Comparison of ENCODE assay signal across 17 cellular contexts in the genomic region with DNA sequence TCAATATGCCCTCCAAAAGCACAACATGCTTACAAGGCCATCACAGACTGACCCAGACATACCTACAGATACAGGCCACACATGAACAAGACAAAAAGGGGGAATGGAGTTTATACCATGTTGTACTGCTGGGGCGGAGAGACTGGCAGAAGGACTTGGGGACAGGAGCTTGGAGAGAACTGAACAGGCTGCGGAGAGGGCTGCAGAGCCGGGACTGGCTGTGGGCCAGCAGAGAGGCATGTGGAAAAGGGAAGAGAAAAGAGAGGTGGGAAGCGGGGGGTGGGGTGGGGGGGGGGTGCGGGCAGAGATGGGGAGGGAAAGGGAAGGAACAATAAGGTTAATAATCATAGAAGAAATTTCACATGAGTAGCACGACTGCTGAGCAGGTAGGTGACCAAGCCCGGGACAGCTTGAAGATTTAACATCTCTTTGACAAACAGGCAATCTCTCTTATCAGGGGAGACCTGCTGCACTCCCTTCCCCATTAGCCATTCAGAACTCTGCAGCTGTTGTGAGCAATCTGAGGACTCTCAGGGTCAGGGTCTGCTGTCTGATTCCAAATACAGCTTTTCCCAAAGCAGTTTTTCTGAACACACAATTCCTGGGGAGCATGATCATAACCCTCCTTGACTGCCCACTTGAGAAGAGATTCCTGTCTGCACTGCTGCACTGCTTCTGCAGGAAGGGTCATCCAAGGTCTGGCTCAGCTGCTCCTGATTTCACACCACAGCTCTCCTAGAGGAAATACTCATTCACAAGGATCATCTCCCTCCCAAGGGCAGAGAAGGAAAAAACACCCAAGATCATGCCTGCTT. TPM values are rescaled to one million over a fixed set of nuclear protein-coding genes. Genes with fewer than 3 reads are reported as not detected.
DNase-seq lines count a peak whose midpoint lies in the region; ATAC-seq, FAIRE-seq and TF ChIP-seq lines count a peak whose summit lies in the region.
"Had no signal": no experiment of that assay in that cellular context is flagged by ENCODE, and none has a peak within 500 bp of the region (broad histone marks: within the 10 kb centered on the region; RNA-seq: fewer than 3 reads in every experiment).

No MANE protein-coding gene starts in this region.

- H3K27ac Mint-ChIP-seq in glutamatergic neuron (ENCODE audit: unreplicated experiment), result peak overlapping the region; percentile 13
- H3K27ac Mint-ChIP-seq: activated CD4-positive, alpha-beta T cell treated with anti-CD3 and anti-CD28 coated beads, Interleukin-2, amount 10 ng/mL, durations not matched to agents 7 days and 5 days; stimulated activated naive CD8-positive, alpha-beta T cell treated with anti-CD3 and anti-CD28 coated beads, Interleukin-15, Interleukin-2, amounts not matched to agents 100 ng/mL and 50 ng/mL, for 24 hours had no signal

- 72 to 83% (median 76%) methylated on average over 7 of the region's 7 CpGs for WGBS in small intestine, 3 donors

- intact Hi-C loops in breast epithelium (cut with DNase I; ENCODE audit: low total_unique reads), result no loop called here

- no peak overlapping the region for H3K27ac ChIP-seq in breast epithelium
- no peak overlapping the region for H3K27ac ChIP-seq in small intestine (ENCODE audit: low read depth in 1 of 2, low read length in 1 of 2)

- ATAC-seq in SK-N-SH treated with all-trans-retinoic acid at 6 μM for 48 hours (peak; percentile 75), HG03139 (IDR thresholded peaks at IDR 0.05; ENCODE audit: unreplicated experiment) (no peak), GM21423 (IDR thresholded peaks at IDR 0.05; ENCODE audit: unreplicated experiment) (no peak)
- ATAC-seq: left lobe of liver had no signal

- peaks cover 6% of the 10 kb centered on the region for H3K36me3 Mint-ChIP-seq in glutamatergic neuron (ENCODE audit: unreplicated experiment)

- no peak for TF ChIP-seq POLR2A in breast epithelium (IDR thresholded peaks at IDR 0.05)

- H3K4me3 Mint-ChIP-seq in glutamatergic neuron (ENCODE audit: unreplicated experiment), result no peak overlapping the region
- H3K4me3 Mint-ChIP-seq: activated CD4-positive, alpha-beta T cell treated with anti-CD3 and anti-CD28 coated beads, Interleukin-2, amount 10 ng/mL, durations not matched to agents 7 days and 5 days; stimulated activated naive CD8-positive, alpha-beta T cell treated with anti-CD3 and anti-CD28 coated beads, Interleukin-15, Interleukin-2, amounts not matched to agents 100 ng/mL and 50 ng/mL, for 24 hours had no signal

- H3K36me3 ChIP-seq in breast epithelium (no peaks in the 10 kb centered on the region), small intestine (ENCODE audit: control insufficient read depth in 2 of 2, insufficient read depth in 2 of 2, low read length in 2 of 2) (peaks cover 7 to 24% of the 10 kb centered on the region in 2 donors)

- H3K4me3 ChIP-seq in breast epithelium (no peak overlapping the region), small intestine (ENCODE audit: low read depth in 1 of 2, low read length in 2 of 2) (no peak overlapping the region)

- DNase-seq in GM04504 (ENCODE audit: low read depth), result peak; percentile 15
- no peak for DNase-seq in glutamatergic neuron
- DNase-seq in pulmonary artery endothelial cell (ENCODE audit: low read depth, low spot score), result peak; percentile 19
- no peak for DNase-seq in breast epithelium (ENCODE audit: low spot score in 2 of 2)
- no peak for DNase-seq in small intestine
- DNase-seq: activated CD4-positive, alpha-beta T cell treated with anti-CD3 and anti-CD28 coated beads, Interleukin-2, amount 10 ng/mL, durations not matched to agents 7 days and 5 days; activated gamma-delta T cell; COR-L47; NCI-H748 treated with DMSO at 0.1 percent for 48 hours; stimulated activated CD4-positive, alpha-beta T cell treated with anti-CD3 and anti-CD28 coated beads, Interleukin-4, amount 100 ng/mL, for 1 hour had no signal

- peaks cover 11% of the 10 kb centered on the region for H3K4me1 Mint-ChIP-seq in glutamatergic neuron (ENCODE audit: low read depth, unreplicated experiment)

- H3K27me3 ChIP-seq in breast epithelium (no peaks in the 10 kb centered on the region), small intestine (ENCODE audit: control insufficient read depth in 2 of 2, insufficient read depth in 2 of 2, low read length in 2 of 2) (no peaks in the 10 kb centered on the region)

- TF ChIP-seq CTCF in glutamatergic neuron (IDR thresholded peaks at IDR 0.05; ENCODE audit: partially characterized antibody, unreplicated experiment) (no peak), breast epithelium (IDR thresholded peaks at IDR 0.05) (no peak)

- H3K4me1 ChIP-seq in breast epithelium (no peaks in the 10 kb centered on the region), small intestine (ENCODE audit: control insufficient read depth in 2 of 2, insufficient read depth in 1 of 2, low read depth in 1 of 2, low read length in 1 of 2) (no peaks in the 10 kb centered on the region)

- FAIRE-seq in small intestine (lab: Jason Lieb, UNC), result no peak
- FAIRE-seq: colon, GM12891 had no signal

- H3K27me3 Mint-ChIP-seq in glutamatergic neuron (ENCODE audit: unreplicated experiment), result peaks cover 5% of the 10 kb centered on the region
- H3K27me3 Mint-ChIP-seq: activated CD4-positive, alpha-beta T cell treated with anti-CD3 and anti-CD28 coated beads, Interleukin-2, amount 10 ng/mL, durations not matched to agents 7 days and 5 days; stimulated activated naive CD8-positive, alpha-beta T cell treated with anti-CD3 and anti-CD28 coated beads, Interleukin-15, Interleukin-2, amounts not matched to agents 100 ng/mL and 50 ng/mL, for 24 hours had no signal

- no peaks in the 10 kb centered on the region for H3K9me3 ChIP-seq in breast epithelium
- H3K9me3 ChIP-seq in small intestine (ENCODE audit: control insufficient read depth, low read depth), result no peaks in the 10 kb centered on the region

- H3K9me3 Mint-ChIP-seq in glutamatergic neuron (ENCODE audit: unreplicated experiment), result peaks cover 2% of the 10 kb centered on the region
- H3K9me3 Mint-ChIP-seq: activated CD4-positive, alpha-beta T cell treated with anti-CD3 and anti-CD28 coated beads, Interleukin-2, amount 10 ng/mL, durations not matched to agents 7 days and 5 days; stimulated activated naive CD8-positive, alpha-beta T cell treated with anti-CD3 and anti-CD28 coated beads, Interleukin-15, Interleukin-2, amounts not matched to agents 100 ng/mL and 50 ng/mL, for 24 hours had no signal

TF ChIP-seq in SK-N-SH treated with all-trans-retinoic acid at 6 μM for 48 hours, 23 proteins besides CTCF, POLR2A, EP300 and RAD21 (continues in another document):
- TF ChIP-seq PPARA (CRISPR knock-in tag; IDR thresholded peaks at IDR 0.05; ENCODE audit: borderline replicate concordance) (no peak), ZFP3 (CRISPR knock-in tag; IDR thresholded peaks at IDR 0.05) (no peak), ISL1 (CRISPR knock-in tag; IDR thresholded peaks at IDR 0.05) (no peak), ZNF8 (CRISPR knock-in tag; IDR thresholded peaks at IDR 0.05) (no peak), CSDC2 (CRISPR knock-in tag; IDR thresholded peaks at IDR 0.05) (no peak), TOX (CRISPR knock-in tag; IDR thresholded peaks at IDR 0.05; ENCODE audit: borderline replicate concordance) (no peak), SNAI2 (CRISPR knock-in tag; IDR thresholded peaks at IDR 0.05) (no peak), BACH2 (CRISPR knock-in tag; IDR thresholded peaks at IDR 0.05; ENCODE audit: borderline replicate concordance) (no peak), OSR1 (CRISPR knock-in tag; IDR thresholded peaks at IDR 0.05) (no peak), GLIS3 (CRISPR knock-in tag; IDR thresholded peaks at IDR 0.05) (no peak), PATZ1 (CRISPR knock-in tag; IDR thresholded peaks at IDR 0.05; ENCODE audit: borderline replicate concordance) (no peak), RARB (CRISPR knock-in tag; IDR thresholded peaks at IDR 0.05) (no peak), ZC3H10 (CRISPR knock-in tag; IDR thresholded peaks at IDR 0.05) (no peak)

RNA-seq across cellular contexts. Expression of gene STAC3, which starts 21.6 kb away (rescaled TPM):
- 12.1 TPM for total RNA-seq in glutamatergic neuron (ENCODE audit: unreplicated experiment)
- total RNA-seq in pulmonary artery endothelial cell, result 0.07 and 0.13 TPM in 2 replicates
- total RNA-seq in breast epithelium, result 1 to 10 TPM in 2 of 3 donors, under 1 TPM in 1; 0.98 to 3.2 (median 1.6) TPM
- polyA plus RNA-seq in small intestine, result 1 to 10 TPM; 1.1 to 3.5 (median 3.2) TPM

RNA-seq across cellular contexts. Expression of gene SHMT2, which starts 43.0 kb away (rescaled TPM):
- total RNA-seq in glutamatergic neuron (ENCODE audit: unreplicated experiment), result 165 TPM
- 247 and 270 TPM in 2 replicates for total RNA-seq in pulmonary artery endothelial cell
- 10 to 100 TPM; 37.9 to 63.3 (median 46.7) TPM for total RNA-seq in breast epithelium
- 100 to 1,000 TPM in 1 of 3 donors, 10 to 100 TPM in 2; 22.8 to 150 (median 35.1) TPM for polyA plus RNA-seq in small intestine

RNA-seq across cellular contexts. Expression of gene NXPH4, which starts 56.0 kb away (rescaled TPM):
- total RNA-seq in glutamatergic neuron (ENCODE audit: unreplicated experiment) (10.5 TPM), pulmonary artery endothelial cell (0.13 and 0.28 TPM in 2 replicates), breast epithelium (under 1 TPM in 1 of 3 donors, not detected in 2; 0.33 TPM)
- polyA plus RNA-seq in small intestine, result under 1 TPM in 1 of 3 donors, not detected in 2; 0.10 TPM

Comparison
In these comparisons a context has a peak if more than half of its experiments do, and no peak if none do; other contexts are left out.
1. DNase-seq: peak in GM04504 (single experiment) and pulmonary artery endothelial cell (single experiment); none in glutamatergic neuron (single experiment), breast epithelium (0 of 2) and small intestine (single experiment).